12 cellular contexts compared by ENCODE assay signal in the genomic region with DNA sequence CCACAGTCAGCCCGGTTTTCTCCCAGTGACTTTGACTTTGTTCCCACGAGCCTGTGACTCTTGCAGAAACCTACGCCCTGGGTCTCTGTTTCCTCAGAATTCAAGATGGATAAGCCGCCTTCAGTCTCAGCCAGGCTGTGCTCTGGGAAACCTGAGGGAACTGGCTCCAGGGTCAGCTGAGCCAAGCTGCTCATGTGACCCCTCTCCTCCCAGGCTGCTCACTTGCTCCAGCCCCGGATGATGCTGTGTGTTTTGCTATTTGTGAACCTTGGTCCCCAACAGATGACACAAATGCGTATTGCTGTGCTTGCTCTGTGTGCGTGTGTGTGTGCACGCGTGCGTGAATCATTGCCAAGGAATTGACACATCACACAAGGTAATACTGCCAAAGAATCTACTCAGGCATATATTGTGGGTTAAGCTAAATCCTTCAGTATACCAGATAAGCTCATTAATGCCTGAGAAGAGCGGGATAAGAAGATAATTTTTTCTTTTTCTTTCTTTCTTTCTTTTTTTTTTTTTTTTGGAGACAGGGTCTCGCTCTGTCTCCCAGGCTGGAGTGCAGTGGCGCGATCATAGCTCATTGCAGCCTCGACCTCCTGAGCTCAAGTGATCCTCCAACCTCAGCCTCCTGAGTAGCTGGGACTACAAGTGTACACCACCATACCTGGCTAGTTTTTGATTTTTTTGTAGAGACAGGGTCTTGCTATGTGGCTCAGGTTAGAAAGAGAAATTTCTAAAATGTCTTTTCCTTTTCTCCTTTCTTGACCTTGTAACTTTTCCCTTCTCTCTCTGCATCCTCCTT. TPM values are rescaled to one million over a fixed set of nuclear protein-coding genes. Genes with fewer than 3 reads are reported as not detected.
DNase-seq lines count a peak whose midpoint lies in the region; ATAC-seq, FAIRE-seq and TF ChIP-seq lines count a peak whose summit lies in the region.
"Had no signal": no experiment of that assay in that cellular context is flagged by ENCODE, and none has a peak within 500 bp of the region (broad histone marks: within the 10 kb centered on the region; RNA-seq: fewer than 3 reads in every experiment).

No MANE protein-coding gene starts in this region.

- H3K23ac ChIP-seq in H1 (ENCODE audit: insufficient read length): no peak overlapping the region

- CTCF ChIA-PET in PC-3 (lab: Charles Lee) (no interaction called here), H1 (lab: Charles Lee; ENCODE audit: partially characterized antibody) (interaction anchor here (0.7 to 1.7 kb wide), 6 partner anchors 13 to 200 kb away, joined by 3 to 8 read pairs (median 4); no protein-coding TSS in a partner anchor)

- 94% methylated on average over 13 of the region's 15 CpGs; no CpG with 5 or more reads in 1 of the 2 experiments for WGBS in H1 (ENCODE audit: extremely low coverage in 1 of 2, insufficient coverage in 1 of 2, insufficient read length in 1 of 2, insufficient replicate concordance in 2 of 2, low coverage in 1 of 2, low lambda C conversion rate in 2 of 2, missing lambda C conversion rate in 1 of 2), 2 experiments

- BruUV-seq in PC-3 (replicated peaks; lab: Mats Ljungman, UMichigan): no TSS peak

- peaks cover 14% of the 10 kb centered on the region for H3K4me1 Mint-ChIP-seq in neural progenitor cell

- no peak overlapping the region for H3K56ac ChIP-seq in H1 (replicated peaks; ENCODE audit: insufficient read length, low read depth, low read length)

- H4K5ac ChIP-seq in H1 (ENCODE audit: insufficient read length, low read depth, low read length): no peak overlapping the region

- no peak for TF ChIP-seq RAD21 in H1 (IDR thresholded peaks at IDR 0.05 in 1 of 2, conservative IDR thresholded peaks at IDR 0.05 in 1 of 2; ENCODE audit: low read depth in 2 of 2, low read length in 2 of 2)

- peak overlapping the region; percentile 2 for H4K91ac ChIP-seq in H1 (replicated peaks; ENCODE audit: insufficient read length, low read length)

- H3K27me3 Mint-ChIP-seq in neural progenitor cell (ENCODE audit: insufficient read depth, low read depth): peaks cover 2% of the 10 kb centered on the region

- H2BK12ac ChIP-seq in H1 (ENCODE audit: low read depth, low read length): no peak overlapping the region

- no peak for TF ChIP-seq EP300 in H1 (IDR thresholded peaks at IDR 0.05; ENCODE audit: borderline replicate concordance in 1 of 2, low read depth in 2 of 2, low read length in 2 of 2)

- H3K9ac ChIP-seq in PC-3 (ENCODE audit: low read length): no peak overlapping the region
- no peak overlapping the region for H3K9ac ChIP-seq in H1 (replicated peaks in 1 of 4; ENCODE audit: extremely low read depth in 1 of 4, low read depth in 3 of 4, low read length in 3 of 4)
- no peak overlapping the region for H3K9ac ChIP-seq in neural progenitor cell

- no peak overlapping the region for H3K18ac ChIP-seq in H1 (ENCODE audit: extremely low read depth, low read length)

- no peak overlapping the region for H3K14ac ChIP-seq in H1 (ENCODE audit: insufficient read length)

- in situ Hi-C loops in Caki2 (cut with HindIII; ENCODE audit: low pct_unique_long_range_greater_than_20kb, low sequenced_read_pairs): no loop called here

- H3K9me3 Mint-ChIP-seq in neural progenitor cell: no peaks in the 10 kb centered on the region
- H3K9me3 Mint-ChIP-seq: naive thymus-derived CD8-positive, alpha-beta T cell had no signal

- H2AFZ ChIP-seq in PC-3 (ENCODE audit: low read length) (no peak overlapping the region), H1 (ENCODE audit: low read length) (peak overlapping the region; percentile 47; the same call in 1 of the 2 replicates), neural progenitor cell (replicated peaks) (peak overlapping the region; percentile 70)

- no peak overlapping the region for H3K4ac ChIP-seq in H1 (replicated peaks; ENCODE audit: insufficient read length, low read depth, low read length)

- no peak for TF ChIP-seq CTCF in PC-3 (conservative IDR thresholded peaks at IDR 0.05; ENCODE audit: low read depth, low read length)
- TF ChIP-seq CTCF in H1 (IDR thresholded peaks at IDR 0.05; ENCODE audit: control extremely low read depth in 1 of 3, insufficient read depth in 1 of 3, low read depth in 1 of 3, low read length in 3 of 3): no peak
- no peak for TF ChIP-seq CTCF in neural progenitor cell (IDR thresholded peaks at IDR 0.05)

- FAIRE-seq in H1 (lab: Jason Lieb, UNC): no peak

- no peak overlapping the region for H4K8ac ChIP-seq in H1 (ENCODE audit: extremely low read depth, insufficient read depth, low read length)

- H3K9me2 ChIP-seq in PC-3 (replicated peaks; ENCODE audit: low read length): no peaks in the 10 kb centered on the region

- 0 out of 2 replicates have a peak overlapping the region, but pooled peaks have one; percentile 27 for H2BK20ac ChIP-seq in H1 (ENCODE audit: low read length)

- peak overlapping the region; percentile 77 for H3K27ac Mint-ChIP-seq in neural progenitor cell

- H3K36me3 Mint-ChIP-seq in neural progenitor cell: no peaks in the 10 kb centered on the region

- H3K4me2 ChIP-seq in PC-3 (ENCODE audit: low read length) (no peak overlapping the region), H1 (ENCODE audit: insufficient read depth in 1 of 2, low read depth in 2 of 2, low read length in 2 of 2) (no peak overlapping the region), neural progenitor cell (no peak overlapping the region)

- H3K27ac ChIP-seq in PC-3 (ENCODE audit: low read length) (no peak overlapping the region), H1 (ENCODE audit: low read depth, low read length) (no peak overlapping the region), neural progenitor cell (no peak overlapping the region)
- H3K27ac ChIP-seq in effector memory CD4-positive, alpha-beta T cell (ENCODE audit: insufficient read depth, low read length, poor library complexity, severe bottlenecking): no peak overlapping the region
- H3K27ac ChIP-seq: C4-2B had no signal

- H3K79me2 ChIP-seq in PC-3 (ENCODE audit: low read length): no peaks in the 10 kb centered on the region
- no peaks in the 10 kb centered on the region for H3K79me2 ChIP-seq in H1 (ENCODE audit: control insufficient read depth in 1 of 2, insufficient read depth in 2 of 2, low read length in 2 of 2)
- no peaks in the 10 kb centered on the region for H3K79me2 ChIP-seq in neural progenitor cell (ENCODE audit: low read depth)

- H3K36me3 ChIP-seq in PC-3 (ENCODE audit: low read depth, low read length) (no peaks in the 10 kb centered on the region), H1 (ENCODE audit: control insufficient read depth in 2 of 4, insufficient read depth in 4 of 4, low read length in 3 of 4) (no peaks in the 10 kb centered on the region), neural progenitor cell (no peaks in the 10 kb centered on the region)
- no peaks in the 10 kb centered on the region for H3K36me3 ChIP-seq in effector memory CD4-positive, alpha-beta T cell (ENCODE audit: control insufficient read depth, insufficient read depth, low read length)

- H3K4me3 ChIP-seq in PC-3 (ENCODE audit: low read length) (no peak overlapping the region), H1 (ENCODE audit: extremely low read depth in 1 of 4, insufficient read depth in 2 of 4, low read depth in 3 of 4, low read length in 4 of 4) (no peak overlapping the region), neural progenitor cell (no peak overlapping the region)
- H3K4me3 ChIP-seq in effector memory CD4-positive, alpha-beta T cell (ENCODE audit: insufficient read depth, low read depth, low read length, poor library complexity, severe bottlenecking): no peak overlapping the region

- no peak overlapping the region for H2AK5ac ChIP-seq in H1 (ENCODE audit: low read depth, low read length)

- no peak for ATAC-seq in PC-3
- ATAC-seq in HG02870 (IDR thresholded peaks at IDR 0.05; ENCODE audit: unreplicated experiment): no peak
- ATAC-seq in GM18498 (IDR thresholded peaks at IDR 0.05; ENCODE audit: unreplicated experiment): no peak
- ATAC-seq: naive thymus-derived CD8-positive, alpha-beta T cell had no signal

- H3K4me3 Mint-ChIP-seq in neural progenitor cell: peak overlapping the region; percentile 11
- H3K4me3 Mint-ChIP-seq: naive thymus-derived CD8-positive, alpha-beta T cell had no signal

- no peaks in the 10 kb centered on the region; the same call in 1 of the 2 replicates for H3K23me2 ChIP-seq in H1 (ENCODE audit: low read depth, low read length)

- H3K27me3 ChIP-seq in PC-3 (ENCODE audit: low read length) (0 out of 2 replicates have a peak, but pooled peaks cover 8% of the 10 kb centered on the region), H1 (replicated peaks in 1 of 4; ENCODE audit: control insufficient read depth in 3 of 4, extremely low read depth in 1 of 4, insufficient read depth in 3 of 4, low read length in 3 of 4) (no peaks in the 10 kb centered on the region), neural progenitor cell (no peaks in the 10 kb centered on the region)
- H3K27me3 ChIP-seq in effector memory CD4-positive, alpha-beta T cell (replicated peaks; ENCODE audit: control insufficient read depth, insufficient read depth, low read length, poor library complexity, severe bottlenecking): no peaks in the 10 kb centered on the region

- H3K79me1 ChIP-seq in H1 (ENCODE audit: low read depth, low read length): no peaks in the 10 kb centered on the region

- POLR2A ChIA-PET in PC-3 (lab: Charles Lee; ENCODE audit: unreplicated experiment) (interaction anchor here (0.6 kb wide), 2 partner anchors 136 to 579 kb away, joined by 4 to 7 read pairs; no protein-coding TSS in a partner anchor), H1 (lab: Charles Lee; ENCODE audit: partially characterized antibody) (interaction anchor here (0.7 to 1.6 kb wide), 3 partner anchors 12 to 90 kb away, joined by 3 read pairs; no protein-coding TSS in a partner anchor)

- no peaks in the 10 kb centered on the region for H3K4me1 ChIP-seq in PC-3 (ENCODE audit: insufficient read depth, low read length)
- peaks cover 0 to 2% (median 0%) of the 10 kb centered on the region in 4 experiments; a peak in 1 of 7 replicates for H3K4me1 ChIP-seq in H1 (replicated peaks in 1 of 4; ENCODE audit: control insufficient read depth in 3 of 4, insufficient read depth in 4 of 4, low read length in 3 of 4)
- peaks cover 9% of the 10 kb centered on the region for H3K4me1 ChIP-seq in neural progenitor cell
- H3K4me1 ChIP-seq in effector memory CD4-positive, alpha-beta T cell (ENCODE audit: control insufficient read depth, insufficient read depth, low read length, poor library complexity, severe bottlenecking): no peaks in the 10 kb centered on the region

- H2BK15ac ChIP-seq in H1 (ENCODE audit: low read length): no peak overlapping the region

- H3K9me3 ChIP-seq in PC-3 (ENCODE audit: low read length): no peaks in the 10 kb centered on the region
- no peaks in the 10 kb centered on the region for H3K9me3 ChIP-seq in H1 (ENCODE audit: insufficient read depth in 2 of 2, low read depth in 1 of 2, low read length in 1 of 2)
- no peaks in the 10 kb centered on the region for H3K9me3 ChIP-seq in neural progenitor cell (ENCODE audit: low read depth)
- no peaks in the 10 kb centered on the region for H3K9me3 ChIP-seq in effector memory CD4-positive, alpha-beta T cell (ENCODE audit: control insufficient read depth, low read length)

- DNase-seq in Caki2 (ENCODE audit: low read depth): peak; percentile 90
- peak; percentile 29 for DNase-seq in PC-3
- DNase-seq in H1 (ENCODE audit: low read depth in 1 of 2, low spot score in 2 of 2): no peak
- peak; percentile 22 for DNase-seq in neural progenitor cell (ENCODE audit: low spot score)
- no peak for DNase-seq in effector memory CD4-positive, alpha-beta T cell
- no peak for DNase-seq in GM19240 (ENCODE audit: insufficient read length, low spot score)
- DNase-seq: Kasumi-1; naive thymus-derived CD8-positive, alpha-beta T cell; stimulated activated CD4-positive, alpha-beta T cell treated with anti-CD3 and anti-CD28 coated beads, Interleukin-15, amount 100 ng/mL, for 24 hours had no signal

- H2BK120ac ChIP-seq in H1 (replicated peaks; ENCODE audit: low read depth, low read length): no peak overlapping the region

- H3F3A ChIP-seq in PC-3 (ENCODE audit: low read length, unreplicated experiment) (no peaks in the 10 kb centered on the region), neural progenitor cell (ENCODE audit: low read depth) (no peaks in the 10 kb centered on the region)

- intact Hi-C loops in PC-3 (cut with micrococcal nuclease): no loop called here

- H2BK5ac ChIP-seq in H1 (ENCODE audit: low read depth, low read length): no peak overlapping the region

- no peak for TF ChIP-seq POLR2A in H1 (IDR thresholded peaks at IDR 0.05; ENCODE audit: control extremely low read depth in 1 of 2, low read depth in 2 of 2, low read length in 2 of 2)

- H4K20me1 ChIP-seq in PC-3 (ENCODE audit: low read length) (no peaks in the 10 kb centered on the region), H1 (replicated peaks in 1 of 2; ENCODE audit: control insufficient read depth in 1 of 2, insufficient read depth in 2 of 2, low read length in 2 of 2) (no peaks in the 10 kb centered on the region), neural progenitor cell (ENCODE audit: low read depth) (no peaks in the 10 kb centered on the region)

RNA-seq across cellular contexts. Expression of a gene that starts 29.2 kb away (rescaled TPM):
- 25.3 and 49.3 TPM in 2 replicates for total RNA-seq in Caki2 (2014; rRNA removed; shearing (Covaris generic); ENCODE audit: low replicate concordance)
- total RNA-seq in PC-3 (2014; rRNA removed) (38.4 and 63.5 TPM in 2 replicates), neural progenitor cell (ENCODE audit: low replicate concordance) (42.2 and 47.6 TPM in 2 replicates)
- 55.8 and 59.0 TPM in 2 replicates for total RNA-seq in H1 (2021; fragmentation: NEBNext Ultra II Directional; extraction: Animal tissue kit (Norgen Biotek cat#: 25700))
- 21.4 and 32.8 TPM in 2 replicates for polyA plus RNA-seq in H1 (2011; rRNA removed)
- 29.2 TPM for polyA plus RNA-seq in H1 (2011; cell fraction: cytosol; rRNA removed)
- polyA plus RNA-seq in H1 (2011; cell fraction: nucleus; rRNA removed): 14.2 TPM
- 40.7 to 48.2 TPM (median 46.3 TPM) in 4 replicates for polyA plus RNA-seq in H1 (2012, experiment 1 of 2)
- 8.8 TPM for polyA plus RNA-seq in H1 (2012, experiment 2 of 2)
- polyA plus RNA-seq in H1 (2013, experiment 1 of 2): 23.5 TPM
- 22.8 TPM for polyA plus RNA-seq in H1 (2013, experiment 2 of 2)
- 36.1 and 46.9 TPM in 2 replicates for polyA minus RNA-seq in H1 (2011; rRNA and poly(A)+ RNA removed)
- polyA minus RNA-seq in H1 (2011; cell fraction: cytosol; rRNA and poly(A)+ RNA removed): 48.1 TPM
- 31.1 TPM for polyA minus RNA-seq in H1 (2011; cell fraction: nucleus; rRNA and poly(A)+ RNA removed)

Comparison
In these comparisons a context has a peak if more than half of its experiments do, and no peak if none do; other contexts are left out.
1. DNase-seq: peak in Caki2 (single experiment), PC-3 (single experiment) and neural progenitor cell (single experiment); none in H1 (0 of 2), effector memory CD4-positive, alpha-beta T cell (0 of 3) and GM19240 (single experiment).